ENCODE assay signal across 27 cellular contexts in the genomic region with DNA sequence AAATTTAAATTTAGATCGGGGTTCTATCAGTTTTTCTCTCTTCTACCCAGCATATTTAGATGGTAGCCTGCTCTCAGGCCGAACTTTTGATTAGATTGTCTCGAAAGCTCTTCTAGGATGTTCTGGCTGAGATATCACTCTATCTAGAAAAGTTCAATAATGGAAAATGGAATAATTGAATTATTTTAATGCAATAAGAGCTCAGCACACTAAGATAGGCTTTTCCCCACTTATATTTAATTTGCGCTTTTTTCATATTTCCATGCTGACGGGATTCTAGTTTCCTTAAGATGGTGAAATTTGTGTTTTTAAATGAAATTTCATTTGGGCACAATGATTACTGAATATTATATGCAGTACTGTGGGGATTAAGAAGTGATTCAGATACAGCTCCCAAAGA.
"Had no signal": no experiment of that assay in that cellular context is flagged by ENCODE, and none has a peak within 500 bp of the region (broad histone marks: within the 10 kb centered on the region; RNA-seq: fewer than 3 reads in every experiment).

No MANE protein-coding gene starts in this region.

- FAIRE-seq: urothelium cell line had no signal

- H3K27ac ChIP-seq: stomach, suprapubic skin, testis, thoracic aorta, thyroid gland, tibial artery, tibial nerve, transverse colon, upper lobe of left lung, upper lobe of right lung, uterus, vagina had no signal

- H3K4me3 ChIP-seq: stomach, suprapubic skin, testis, thoracic aorta, thyroid gland, tibial artery, tibial nerve, transverse colon, upper lobe of left lung, upper lobe of right lung, uterus, vagina had no signal

- H3K4me1 ChIP-seq: stomach, suprapubic skin, testis, thyroid gland, tibial artery, tibial nerve, transverse colon, upper lobe of left lung, upper lobe of right lung, uterus, vagina had no signal

- ATAC-seq: stimulated activated effector memory CD8-positive, alpha-beta T cell treated with anti-CD3 and anti-CD28 coated beads, Interleukin-12 subunit alpha, Interleukin-12 subunit beta, amount 100 ng/mL, for 72 hours; stimulated activated memory B cell treated with anti-CD40 and anti-IgM and Interleukin-4, amounts not matched to agents 10 μg/mL and 1 μg/mL and 100 μg/mL, for 72 hours; stimulated activated naive B cell treated with anti-CD40 and anti-IgM and Interleukin-4, amounts not matched to agents 10 μg/mL and 1 μg/mL and 100 μg/mL, for 72 hours; stimulated activated naive CD8-positive, alpha-beta T cell treated with anti-CD3 and anti-CD28 coated beads, Interleukin-15, amount 100 ng/mL, for 72 hours; stimulated activated naive CD8-positive, alpha-beta T cell treated with anti-CD3 and anti-CD28 coated beads, Interleukin-15, Interleukin-2, amounts not matched to agents 100 U/mL and 50 U/mL, for 24 hours; upper lobe of right lung had no signal

- H3K36me3 ChIP-seq: stomach, suprapubic skin, thoracic aorta, thyroid gland, tibial artery, tibial nerve, transverse colon, upper lobe of left lung, upper lobe of right lung, uterus, vagina had no signal

- H3K27me3 ChIP-seq: stomach, suprapubic skin, testis, thyroid gland, tibial artery, tibial nerve, transverse colon, upper lobe of left lung, upper lobe of right lung, uterus, vagina had no signal

- DNase-seq: stimulated activated CD4-positive, alpha-beta T cell treated with anti-CD3 and anti-CD28 coated beads, Interleukin-2, amount 100 ng/mL, for 48 hours; stimulated activated CD4-positive, alpha-beta T cell treated with anti-CD3 and anti-CD28 coated beads, Interleukin-4, amount 100 ng/mL, for 1 hour; stimulated activated CD4-positive, alpha-beta T cell treated with anti-CD3 and anti-CD28 coated beads, Interleukin-4, amount 100 ng/mL, for 24 hours; stimulated activated CD4-positive, alpha-beta T cell treated with anti-CD3 and anti-CD28 coated beads, Interleukin-4, amount 100 ng/mL, for 4 hours; stimulated activated CD8-positive, alpha-beta memory T cell treated with anti-CD3 and anti-CD28 coated beads, Interleukin-4, amount 100 ng/mL, for 48 hours; stimulated activated naive B cell treated with anti-CD40 and anti-IgM and Interleukin-4, amounts not matched to agents 10 μg/mL and 1 μg/mL and 100 μg/mL, for 72 hours; stimulated activated naive CD4-positive, alpha-beta T cell; stimulated activated naive CD4-positive, alpha-beta T cell treated with Interleukin-2 at 50 U/mL for 16 hours; stimulated activated naive CD8-positive, alpha-beta T cell treated with anti-CD3 and anti-CD28 coated beads, Interleukin-15, amount 100 ng/mL, for 72 hours; stimulated activated naive CD8-positive, alpha-beta T cell treated with anti-CD3 and anti-CD28 coated beads, Interleukin-15, Interleukin-2, amounts not matched to agents 100 U/mL and 50 U/mL, for 24 hours; stomach; substantia nigra; testis; thyroid gland; tibial artery; transverse colon; trophoblast cell; upper lobe of left lung; upper lobe of right lung; uterus had no signal

- H3K9me3 ChIP-seq: stomach, suprapubic skin, testis, thoracic aorta, thyroid gland, tibial artery, tibial nerve, transverse colon, upper lobe of left lung, upper lobe of right lung, uterus, vagina had no signal
